In the genomic region with DNA sequence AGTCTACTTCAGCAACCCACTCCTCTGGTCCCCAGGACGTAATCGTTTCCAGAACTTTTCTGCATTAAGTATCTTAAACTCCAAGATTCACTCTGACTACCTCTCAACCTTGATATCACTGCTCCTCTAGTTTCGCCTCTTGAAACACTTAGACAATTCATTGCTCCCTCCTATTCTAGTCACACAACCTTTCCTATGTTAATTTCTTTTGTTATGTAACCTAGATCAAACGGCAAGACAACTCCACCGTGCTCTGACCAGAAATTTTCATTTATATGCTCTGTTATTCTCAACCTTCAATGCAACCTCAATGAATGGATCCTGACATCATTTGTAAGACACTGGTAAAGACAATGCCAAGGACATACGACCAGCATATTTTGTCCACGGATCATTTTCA, we compare ENCODE assay signal across 1 cellular context.
TF ChIP-seq lines count a peak whose summit lies in the region.

No MANE protein-coding gene starts in this region.

TF ChIP-seq in WTC11, 78 proteins besides CTCF, POLR2A, EP300 and RAD21 (continued from another document):
- TF ChIP-seq, protein P1, sequence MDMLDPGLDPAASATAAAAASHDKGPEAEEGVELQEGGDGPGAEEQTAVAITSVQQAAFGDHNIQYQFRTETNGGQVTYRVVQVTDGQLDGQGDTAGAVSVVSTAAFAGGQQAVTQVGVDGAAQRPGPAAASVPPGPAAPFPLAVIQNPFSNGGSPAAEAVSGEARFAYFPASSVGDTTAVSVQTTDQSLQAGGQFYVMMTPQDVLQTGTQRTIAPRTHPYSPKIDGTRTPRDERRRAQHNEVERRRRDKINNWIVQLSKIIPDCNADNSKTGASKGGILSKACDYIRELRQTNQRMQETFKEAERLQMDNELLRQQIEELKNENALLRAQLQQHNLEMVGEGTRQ (CRISPR knock-in tag; IDR thresholded peaks at IDR 0.05): no peak
- TF ChIP-seq ZNF317 (CRISPR knock-in tag; IDR thresholded peaks at IDR 0.05; ENCODE audit: borderline replicate concordance, low read depth): no peak
- TF ChIP-seq, protein P2, sequence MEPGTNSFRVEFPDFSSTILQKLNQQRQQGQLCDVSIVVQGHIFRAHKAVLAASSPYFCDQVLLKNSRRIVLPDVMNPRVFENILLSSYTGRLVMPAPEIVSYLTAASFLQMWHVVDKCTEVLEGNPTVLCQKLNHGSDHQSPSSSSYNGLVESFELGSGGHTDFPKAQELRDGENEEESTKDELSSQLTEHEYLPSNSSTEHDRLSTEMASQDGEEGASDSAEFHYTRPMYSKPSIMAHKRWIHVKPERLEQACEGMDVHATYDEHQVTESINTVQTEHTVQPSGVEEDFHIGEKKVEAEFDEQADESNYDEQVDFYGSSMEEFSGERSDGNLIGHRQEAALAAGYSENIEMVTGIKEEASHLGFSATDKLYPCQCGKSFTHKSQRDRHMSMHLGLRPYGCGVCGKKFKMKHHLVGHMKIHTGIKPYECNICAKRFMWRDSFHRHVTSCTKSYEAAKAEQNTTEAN (CRISPR knock-in tag; IDR thresholded peaks at IDR 0.05): no peak
- no peak for TF ChIP-seq GABPB1 (CRISPR knock-in tag; IDR thresholded peaks at IDR 0.05)
- TF ChIP-seq, protein P3, sequence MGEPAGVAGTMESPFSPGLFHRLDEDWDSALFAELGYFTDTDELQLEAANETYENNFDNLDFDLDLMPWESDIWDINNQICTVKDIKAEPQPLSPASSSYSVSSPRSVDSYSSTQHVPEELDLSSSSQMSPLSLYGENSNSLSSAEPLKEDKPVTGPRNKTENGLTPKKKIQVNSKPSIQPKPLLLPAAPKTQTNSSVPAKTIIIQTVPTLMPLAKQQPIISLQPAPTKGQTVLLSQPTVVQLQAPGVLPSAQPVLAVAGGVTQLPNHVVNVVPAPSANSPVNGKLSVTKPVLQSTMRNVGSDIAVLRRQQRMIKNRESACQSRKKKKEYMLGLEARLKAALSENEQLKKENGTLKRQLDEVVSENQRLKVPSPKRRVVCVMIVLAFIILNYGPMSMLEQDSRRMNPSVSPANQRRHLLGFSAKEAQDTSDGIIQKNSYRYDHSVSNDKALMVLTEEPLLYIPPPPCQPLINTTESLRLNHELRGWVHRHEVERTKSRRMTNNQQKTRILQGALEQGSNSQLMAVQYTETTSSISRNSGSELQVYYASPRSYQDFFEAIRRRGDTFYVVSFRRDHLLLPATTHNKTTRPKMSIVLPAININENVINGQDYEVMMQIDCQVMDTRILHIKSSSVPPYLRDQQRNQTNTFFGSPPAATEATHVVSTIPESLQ (CRISPR knock-in tag; IDR thresholded peaks at IDR 0.05): no peak
- TF ChIP-seq ZNF232 (CRISPR knock-in tag; IDR thresholded peaks at IDR 0.05): no peak
- no peak for TF ChIP-seq ZNF263 (CRISPR knock-in tag; IDR thresholded peaks at IDR 0.05; ENCODE audit: low read depth)
- TF ChIP-seq FOXP1 (CRISPR knock-in tag; IDR thresholded peaks at IDR 0.05; ENCODE audit: borderline replicate concordance): no peak
- no peak for TF ChIP-seq EMX1 (CRISPR knock-in tag; IDR thresholded peaks at IDR 0.05)
- no peak for TF ChIP-seq NFE2L1 (CRISPR knock-in tag; IDR thresholded peaks at IDR 0.05)
- TF ChIP-seq, protein P4, sequence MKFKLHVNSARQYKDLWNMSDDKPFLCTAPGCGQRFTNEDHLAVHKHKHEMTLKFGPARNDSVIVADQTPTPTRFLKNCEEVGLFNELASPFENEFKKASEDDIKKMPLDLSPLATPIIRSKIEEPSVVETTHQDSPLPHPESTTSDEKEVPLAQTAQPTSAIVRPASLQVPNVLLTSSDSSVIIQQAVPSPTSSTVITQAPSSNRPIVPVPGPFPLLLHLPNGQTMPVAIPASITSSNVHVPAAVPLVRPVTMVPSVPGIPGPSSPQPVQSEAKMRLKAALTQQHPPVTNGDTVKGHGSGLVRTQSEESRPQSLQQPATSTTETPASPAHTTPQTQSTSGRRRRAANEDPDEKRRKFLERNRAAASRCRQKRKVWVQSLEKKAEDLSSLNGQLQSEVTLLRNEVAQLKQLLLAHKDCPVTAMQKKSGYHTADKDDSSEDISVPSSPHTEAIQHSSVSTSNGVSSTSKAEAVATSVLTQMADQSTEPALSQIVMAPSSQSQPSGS (CRISPR knock-in tag; IDR thresholded peaks at IDR 0.05; ENCODE audit: borderline replicate concordance, low read depth): no peak
- TF ChIP-seq ESRRA (CRISPR knock-in tag; IDR thresholded peaks at IDR 0.05; ENCODE audit: borderline replicate concordance): no peak
- TF ChIP-seq, protein P5, sequence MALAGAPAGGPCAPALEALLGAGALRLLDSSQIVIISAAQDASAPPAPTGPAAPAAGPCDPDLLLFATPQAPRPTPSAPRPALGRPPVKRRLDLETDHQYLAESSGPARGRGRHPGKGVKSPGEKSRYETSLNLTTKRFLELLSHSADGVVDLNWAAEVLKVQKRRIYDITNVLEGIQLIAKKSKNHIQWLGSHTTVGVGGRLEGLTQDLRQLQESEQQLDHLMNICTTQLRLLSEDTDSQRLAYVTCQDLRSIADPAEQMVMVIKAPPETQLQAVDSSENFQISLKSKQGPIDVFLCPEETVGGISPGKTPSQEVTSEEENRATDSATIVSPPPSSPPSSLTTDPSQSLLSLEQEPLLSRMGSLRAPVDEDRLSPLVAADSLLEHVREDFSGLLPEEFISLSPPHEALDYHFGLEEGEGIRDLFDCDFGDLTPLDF (CRISPR knock-in tag; IDR thresholded peaks at IDR 0.05): no peak
TF ChIP-seq in WTC11: peak in this region for 0.
